ENCODE assay signal across 21 cellular contexts in genomic region chr3:113754486-113755159, GRCh38. TPM values are rescaled to one million over a fixed set of nuclear protein-coding genes. Genes with fewer than 3 reads are reported as not detected.
DNase-seq lines count a peak whose midpoint lies in the region; ATAC-seq, FAIRE-seq and TF ChIP-seq lines count a peak whose summit lies in the region.
"Had no signal": no experiment of that assay in that cellular context is flagged by ENCODE, and none has a peak within 500 bp of the region (broad histone marks: within the 10 kb centered on the region; RNA-seq: fewer than 3 reads in every experiment).

No MANE protein-coding gene starts in this region.

- FAIRE-seq in GM18507 (lab: Jason Lieb, UNC) (peak; percentile 33), small intestine (lab: Jason Lieb, UNC) (peak; percentile 30)
- FAIRE-seq: astrocyte, H54, pancreas had no signal

- CTCF ChIA-PET in OCI-LY7 (lab: Charles Lee; ENCODE audit: unreplicated experiment), result no interaction called here

- H3K79me2 ChIP-seq in GM23248 (ENCODE audit: insufficient read depth) (peaks cover 83% of the 10 kb centered on the region), OCI-LY7 (ENCODE audit: insufficient read depth, low read depth, low read length) (peaks cover 49% of the 10 kb centered on the region)

- in situ Hi-C loops in G401 (cut with HindIII; ENCODE audit: low sequenced_read_pairs), result no loop called here
- in situ Hi-C loops in GM23248 (cut with MboI), result no loop called here

- peak; percentile 61 for ATAC-seq in GM21367 (IDR thresholded peaks at IDR 0.05; ENCODE audit: unreplicated experiment)
- no peak for ATAC-seq in foreskin keratinocyte
- ATAC-seq: heart right ventricle had no signal

- no TSS peak for BruUV-seq in OCI-LY7 (replicated peaks; lab: Mats Ljungman, UMichigan)

- H3F3A ChIP-seq in GM23248 (ENCODE audit: insufficient read depth), result peaks cover 13% of the 10 kb centered on the region; the same call in 1 of the 2 replicates

- H3K9me2 ChIP-seq in GM23248 (ENCODE audit: insufficient read depth), result no peaks in the 10 kb centered on the region
- no peaks in the 10 kb centered on the region for H3K9me2 ChIP-seq in OCI-LY7 (ENCODE audit: insufficient read depth, low read length)

- H4K20me1 ChIP-seq in GM23248 (ENCODE audit: insufficient read depth) (no peaks in the 10 kb centered on the region; the same call in 1 of the 2 replicates), OCI-LY7 (ENCODE audit: insufficient read depth, low read length) (no peaks in the 10 kb centered on the region)

- DNase-seq in GM18507 (ENCODE audit: extremely low spot score, insufficient read length, low read depth) (no peak), Kasumi-1 (lab: John Stamatoyannopoulos, UW) (peak; percentile 26 to 36), small intestine (no peak), G401 (ENCODE audit: low spot score) (no peak), GM23248 (no peak), OCI-LY7 (ENCODE audit: low spot score) (no peak), foreskin keratinocyte (no peak)
- DNase-seq: activated CD8-positive, alpha-beta memory T cell treated with anti-CD3 and anti-CD28 coated beads for 24 hours; activated gamma-delta T cell; C1 segment of cervical spinal cord; colonic mucosa; DMS79; heart right ventricle; NCI-H2081 treated with DMSO at 0.1 percent for 48 hours; pancreas; stimulated activated naive CD4-positive, alpha-beta T cell treated with Interleukin-2 at 50 U/mL for 16 hours; SW 1271; WERI-Rb-1 had no signal

- no peaks in the 10 kb centered on the region for H3K9me3 ChIP-seq in small intestine (ENCODE audit: control insufficient read depth, low read depth)
- no peaks in the 10 kb centered on the region for H3K9me3 ChIP-seq in GM23248 (ENCODE audit: low read depth)
- peaks cover 16% of the 10 kb centered on the region; the same call in 1 of the 2 replicates for H3K9me3 ChIP-seq in OCI-LY7 (ENCODE audit: low read length)
- H3K9me3 ChIP-seq: colonic mucosa, pancreas had no signal

- H2AFZ ChIP-seq in GM23248, result no peak overlapping the region
- no peak overlapping the region for H2AFZ ChIP-seq in OCI-LY7 (ENCODE audit: low read length)

- H3K27me3 ChIP-seq in small intestine (ENCODE audit: control insufficient read depth in 2 of 2, insufficient read depth in 2 of 2, low read length in 2 of 2) (no peaks in the 10 kb centered on the region), GM23248 (replicated peaks; ENCODE audit: insufficient read depth) (no peaks in the 10 kb centered on the region), foreskin keratinocyte (no peaks in the 10 kb centered on the region)
- H3K27me3 ChIP-seq: colonic mucosa, heart right ventricle, pancreas had no signal

- H3K36me3 ChIP-seq in small intestine (ENCODE audit: control insufficient read depth in 2 of 2, insufficient read depth in 2 of 2, low read length in 2 of 2), result no peaks in the 10 kb centered on the region
- H3K36me3 ChIP-seq in GM23248 (ENCODE audit: low read depth), result no peaks in the 10 kb centered on the region
- H3K36me3 ChIP-seq in OCI-LY7 (ENCODE audit: insufficient read depth, low read length), result peaks cover 18% of the 10 kb centered on the region
- H3K36me3 ChIP-seq: colonic mucosa, heart right ventricle, pancreas, WERI-Rb-1 had no signal

- POLR2A ChIA-PET in OCI-LY7 (lab: Charles Lee), result interaction anchor here (0.7 to 1.3 kb wide), 3 partner anchors 8 to 248 kb away, joined by 3 to 4 read pairs (median 3); partner anchors contain the start of genes ATP6V1A and NAA50

- TF ChIP-seq CTCF in OCI-LY7 (conservative IDR thresholded peaks at IDR 0.05; ENCODE audit: low read length) (no peak), foreskin keratinocyte (conservative IDR thresholded peaks at IDR 0.05) (no peak)

- H3K4me3 ChIP-seq in small intestine (ENCODE audit: low read depth in 1 of 2, low read length in 2 of 2) (no peak overlapping the region), GM23248 (no peak overlapping the region), OCI-LY7 (ENCODE audit: low read depth, low read length, poor library complexity, severe bottlenecking) (no peak overlapping the region)
- H3K4me3 ChIP-seq: colonic mucosa, heart right ventricle, pancreas had no signal

- intact Hi-C loops in OCI-LY7 (cut with micrococcal nuclease; ENCODE audit: unreplicated experiment), result no loop called here

- H3K4me1 ChIP-seq in small intestine (ENCODE audit: control insufficient read depth in 2 of 2, insufficient read depth in 1 of 2, low read depth in 1 of 2, low read length in 1 of 2) (no peaks in the 10 kb centered on the region), GM23248 (ENCODE audit: insufficient read depth) (0 out of 2 replicates have a peak, but pooled peaks cover 4% of the 10 kb centered on the region), OCI-LY7 (ENCODE audit: insufficient read depth, low read length, poor library complexity, severe bottlenecking) (peaks cover 13% of the 10 kb centered on the region), foreskin keratinocyte (peaks cover 3% of the 10 kb centered on the region)
- H3K4me1 ChIP-seq: colonic mucosa had no signal

- no peak overlapping the region for H3K27ac ChIP-seq in small intestine (ENCODE audit: low read depth in 1 of 2, low read length in 1 of 2)
- H3K27ac ChIP-seq in GM23248, result no peak overlapping the region
- H3K27ac ChIP-seq in OCI-LY7 (ENCODE audit: low read depth, low read length, poor library complexity, severe bottlenecking), result no peak overlapping the region
- H3K27ac ChIP-seq in foreskin keratinocyte, result no peak overlapping the region
- H3K27ac ChIP-seq: colonic mucosa, WERI-Rb-1 had no signal

- H3K4me2 ChIP-seq in GM23248 (ENCODE audit: unreplicated experiment) (no peak overlapping the region), OCI-LY7 (ENCODE audit: low read length) (no peak overlapping the region)

- H3K9ac ChIP-seq in GM23248, result no peak overlapping the region

- 75 to 92% (median 92%) methylated on average over 5 of the region's 5 CpGs for WGBS in small intestine, 3 donors
- WGBS in GM23248 (ENCODE audit: low coverage in 1 of 2, low lambda C conversion rate in 2 of 2, missing lambda C conversion rate in 2 of 2), 2 experiments, result 65 to 72% methylated on average over 5 of the region's 5 CpGs

RNA-seq across cellular contexts. Expression of gene ATP6V1A, which starts 7.8 kb away (rescaled TPM):
- polyA plus RNA-seq in small intestine (10 to 100 TPM; 13.8 to 19.4 (median 15.9) TPM), GM23248 (2016; fragmentation: Nextera tagmentation; extraction: Ambion mirVana) (47.8 and 47.9 TPM in 2 replicates), foreskin keratinocyte (8.5 and 10.9 TPM in 2 replicates)
- total RNA-seq in G401 (2014; rRNA removed; shearing (Covaris generic)), result 81.8 and 122 TPM in 2 replicates
- total RNA-seq in GM23248 (2014; rRNA removed; shearing (Covaris generic)), result 51.1 and 53.2 TPM in 2 replicates
- 22.1 and 26.5 TPM in 2 replicates for total RNA-seq in OCI-LY7 (2014; rRNA removed; shearing (Covaris generic))
- total RNA-seq in OCI-LY7 (2022) (63.2 and 77.3 TPM in 2 replicates), foreskin keratinocyte (32.5 and 35.0 TPM in 2 replicates)

RNA-seq across cellular contexts. Expression of gene NAA50, which starts 8.6 kb away (rescaled TPM):
- polyA plus RNA-seq in small intestine (10 to 100 TPM; 17.0 to 56.7 (median 25.3) TPM), GM23248 (2016; fragmentation: Nextera tagmentation; extraction: Ambion mirVana) (147 and 154 TPM in 2 replicates), foreskin keratinocyte (68.6 and 88.5 TPM in 2 replicates)
- total RNA-seq in G401 (2014; rRNA removed; shearing (Covaris generic)), result 47.2 and 60.2 TPM in 2 replicates
- 142 and 160 TPM in 2 replicates for total RNA-seq in GM23248 (2014; rRNA removed; shearing (Covaris generic))
- 223 and 225 TPM in 2 replicates for total RNA-seq in OCI-LY7 (2014; rRNA removed; shearing (Covaris generic))
- total RNA-seq in OCI-LY7 (2022) (159 and 172 TPM in 2 replicates), foreskin keratinocyte (192 and 215 TPM in 2 replicates)

RNA-seq across cellular contexts. Expression of gene USF3, which starts 58.2 kb away (rescaled TPM):
- polyA plus RNA-seq in small intestine, result 1 to 10 TPM; 3.2 to 9.8 (median 5.0) TPM
- total RNA-seq in G401 (2014; rRNA removed; shearing (Covaris generic)), result 3.9 and 4.5 TPM in 2 replicates
- total RNA-seq in GM23248 (2014; rRNA removed; shearing (Covaris generic)), result 8.1 and 9.2 TPM in 2 replicates
- 3.5 and 3.8 TPM in 2 replicates for polyA plus RNA-seq in GM23248 (2016; fragmentation: Nextera tagmentation; extraction: Ambion mirVana)
- total RNA-seq in OCI-LY7 (2014; rRNA removed; shearing (Covaris generic)), result 8.0 and 11.7 TPM in 2 replicates
- total RNA-seq in OCI-LY7 (2022), result 18.1 and 20.0 TPM in 2 replicates
- 7.1 and 7.9 TPM in 2 replicates for total RNA-seq in foreskin keratinocyte
- 2.3 and 2.6 TPM in 2 replicates for polyA plus RNA-seq in foreskin keratinocyte

Comparison
In these comparisons a context has a peak if more than half of its experiments do, and no peak if none do; other contexts are left out.
1. DNase-seq: peak in Kasumi-1 (2 of 2); none in GM18507 (single experiment), small intestine (single experiment), G401 (single experiment), GM23248 (single experiment), OCI-LY7 (single experiment) and foreskin keratinocyte (0 of 2).